18 cellular contexts compared by ENCODE assay signal in the genomic region with DNA sequence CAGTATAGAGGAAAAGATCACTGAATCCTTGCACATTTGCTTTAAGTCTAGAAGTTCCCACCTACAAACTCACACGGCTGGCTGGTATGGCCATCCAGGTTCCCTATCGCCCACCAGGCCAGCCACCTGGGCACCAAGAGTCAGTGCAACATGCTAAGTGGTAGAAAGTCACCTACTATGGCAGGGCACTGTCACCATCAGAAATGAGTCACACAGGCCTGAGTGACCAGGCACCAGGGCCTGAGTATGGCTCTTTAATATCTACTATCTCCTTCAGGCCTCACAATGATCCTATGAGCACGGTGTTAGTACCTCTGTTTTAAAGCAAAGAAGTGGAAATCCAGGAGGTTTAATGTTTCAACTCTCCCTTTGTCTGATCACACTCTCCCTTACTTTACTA.
"Had no signal": no experiment of that assay in that cellular context is flagged by ENCODE, and none has a peak within 500 bp of the region (broad histone marks: within the 10 kb centered on the region; RNA-seq: fewer than 3 reads in every experiment).

No MANE protein-coding gene starts in this region.

- H3K4me1 Mint-ChIP-seq: activated naive CD4-positive, alpha-beta T cell treated with anti-CD3 and anti-CD28 coated beads, Interleukin-2, amount 10 ng/mL, durations not matched to agents 7 days and 5 days; activated naive CD8-positive, alpha-beta T cell treated with anti-CD3 and anti-CD28 coated beads, Interleukin-2, amount 10 ng/mL, durations not matched to agents 7 days and 5 days had no signal

- H3K9me3 Mint-ChIP-seq: activated naive CD4-positive, alpha-beta T cell treated with anti-CD3 and anti-CD28 coated beads, Interleukin-2, amount 10 ng/mL, durations not matched to agents 7 days and 5 days; activated naive CD8-positive, alpha-beta T cell treated with anti-CD3 and anti-CD28 coated beads, Interleukin-2, amount 10 ng/mL, durations not matched to agents 7 days and 5 days; brain; natural killer cell treated with Interleukin-12 subunit alpha and Interleukin-12 subunit beta and Interleukin-15 and Interleukin-18, amount 100 ng/mL, for 72 hours had no signal

- H3K4me3 Mint-ChIP-seq: activated naive CD4-positive, alpha-beta T cell treated with anti-CD3 and anti-CD28 coated beads, Interleukin-2, amount 10 ng/mL, durations not matched to agents 7 days and 5 days; activated naive CD8-positive, alpha-beta T cell treated with anti-CD3 and anti-CD28 coated beads, Interleukin-2, amount 10 ng/mL, durations not matched to agents 7 days and 5 days; brain; natural killer cell treated with Interleukin-12 subunit alpha and Interleukin-12 subunit beta and Interleukin-15 and Interleukin-18, amount 100 ng/mL, for 72 hours had no signal

- H3K27me3 Mint-ChIP-seq: activated naive CD4-positive, alpha-beta T cell treated with anti-CD3 and anti-CD28 coated beads, Interleukin-2, amount 10 ng/mL, durations not matched to agents 7 days and 5 days; activated naive CD8-positive, alpha-beta T cell treated with anti-CD3 and anti-CD28 coated beads, Interleukin-2, amount 10 ng/mL, durations not matched to agents 7 days and 5 days; brain; natural killer cell treated with Interleukin-12 subunit alpha and Interleukin-12 subunit beta and Interleukin-15 and Interleukin-18, amount 100 ng/mL, for 72 hours had no signal

- H3K27ac Mint-ChIP-seq: activated naive CD4-positive, alpha-beta T cell treated with anti-CD3 and anti-CD28 coated beads, Interleukin-2, amount 10 ng/mL, durations not matched to agents 7 days and 5 days; activated naive CD8-positive, alpha-beta T cell treated with anti-CD3 and anti-CD28 coated beads, Interleukin-2, amount 10 ng/mL, durations not matched to agents 7 days and 5 days; brain had no signal

- DNase-seq: activated CD4-positive, alpha-beta T cell treated with anti-CD3 and anti-CD28 coated beads for 4 hours; activated CD4-positive, alpha-beta T cell treated with anti-CD3 and anti-CD28 coated beads, Interleukin-2, amount 50 U/mL, for 4 hours; activated effector memory CD4-positive, alpha-beta T cell treated with anti-CD3 and anti-CD28 coated beads, Interleukin-2, amount 50 U/mL, for 16 hours; activated naive CD4-positive, alpha-beta T cell treated with anti-CD3 and anti-CD28 coated beads, Interleukin-2, amount 10 ng/mL, durations not matched to agents 7 days and 5 days; activated naive CD8-positive, alpha-beta T cell treated with anti-CD3 and anti-CD28 coated beads, Interleukin-2, amount 10 ng/mL, durations not matched to agents 7 days and 5 days; activated T-cell treated with anti-CD3 and anti-CD28 coated beads for 4 hours; cerebellar nuclear complex; kidney glomerular epithelial cell; left ventricle myocardium inferior; mucosa of descending colon; ovary; spleen; stimulated activated naive CD4-positive, alpha-beta T cell; T-helper 1 cell; testis; upper lobe of left lung had no signal

- ATAC-seq: mucosa of descending colon; natural killer cell treated with Interleukin-12 subunit alpha and Interleukin-12 subunit beta and Interleukin-15 and Interleukin-18, amount 100 ng/mL, for 72 hours had no signal
